1 cellular context compared by ENCODE assay signal in the genomic region with DNA sequence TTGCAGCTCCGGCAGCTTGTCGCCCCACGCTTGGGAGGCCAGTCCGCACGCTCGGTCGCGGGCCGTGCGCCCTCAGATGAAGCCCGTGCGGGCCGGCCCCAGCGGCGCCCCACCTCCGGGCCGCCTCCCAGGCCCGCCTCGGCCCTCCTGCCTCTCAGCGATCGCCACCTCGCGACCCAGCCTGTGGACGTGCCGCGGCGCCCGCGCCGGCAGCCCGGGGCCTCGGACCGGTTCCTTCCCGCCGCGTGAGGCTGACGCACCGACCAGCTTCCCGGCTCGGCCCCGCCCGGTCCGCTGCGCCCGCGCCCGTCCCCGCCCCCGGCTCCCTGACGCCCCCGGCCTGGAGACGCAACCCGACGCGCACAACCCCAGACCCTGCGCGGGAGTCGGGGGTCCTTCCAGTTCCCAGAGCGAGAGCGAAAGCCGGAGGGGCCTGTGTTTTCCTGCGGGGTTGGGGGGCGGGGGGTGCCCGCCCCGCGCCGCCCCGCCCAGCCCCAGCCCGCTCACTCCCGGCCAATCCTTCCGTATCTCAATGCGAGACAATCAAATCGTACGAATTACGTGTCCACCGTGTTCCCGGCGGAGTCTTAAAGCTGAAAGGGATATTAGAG.
TF ChIP-seq lines count a peak whose summit lies in the region.

A gene with protein sequence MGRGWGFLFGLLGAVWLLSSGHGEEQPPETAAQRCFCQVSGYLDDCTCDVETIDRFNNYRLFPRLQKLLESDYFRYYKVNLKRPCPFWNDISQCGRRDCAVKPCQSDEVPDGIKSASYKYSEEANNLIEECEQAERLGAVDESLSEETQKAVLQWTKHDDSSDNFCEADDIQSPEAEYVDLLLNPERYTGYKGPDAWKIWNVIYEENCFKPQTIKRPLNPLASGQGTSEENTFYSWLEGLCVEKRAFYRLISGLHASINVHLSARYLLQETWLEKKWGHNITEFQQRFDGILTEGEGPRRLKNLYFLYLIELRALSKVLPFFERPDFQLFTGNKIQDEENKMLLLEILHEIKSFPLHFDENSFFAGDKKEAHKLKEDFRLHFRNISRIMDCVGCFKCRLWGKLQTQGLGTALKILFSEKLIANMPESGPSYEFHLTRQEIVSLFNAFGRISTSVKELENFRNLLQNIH (minus strand): TSS at position 78 of the 611 bp plus-strand sequence. CDS start 77 bp downstream, at position 1.

TF ChIP-seq in K562, 482 proteins besides CTCF, POLR2A, EP300 and RAD21 (continued from another document and continues in another):
- TF ChIP-seq, protein P1, sequence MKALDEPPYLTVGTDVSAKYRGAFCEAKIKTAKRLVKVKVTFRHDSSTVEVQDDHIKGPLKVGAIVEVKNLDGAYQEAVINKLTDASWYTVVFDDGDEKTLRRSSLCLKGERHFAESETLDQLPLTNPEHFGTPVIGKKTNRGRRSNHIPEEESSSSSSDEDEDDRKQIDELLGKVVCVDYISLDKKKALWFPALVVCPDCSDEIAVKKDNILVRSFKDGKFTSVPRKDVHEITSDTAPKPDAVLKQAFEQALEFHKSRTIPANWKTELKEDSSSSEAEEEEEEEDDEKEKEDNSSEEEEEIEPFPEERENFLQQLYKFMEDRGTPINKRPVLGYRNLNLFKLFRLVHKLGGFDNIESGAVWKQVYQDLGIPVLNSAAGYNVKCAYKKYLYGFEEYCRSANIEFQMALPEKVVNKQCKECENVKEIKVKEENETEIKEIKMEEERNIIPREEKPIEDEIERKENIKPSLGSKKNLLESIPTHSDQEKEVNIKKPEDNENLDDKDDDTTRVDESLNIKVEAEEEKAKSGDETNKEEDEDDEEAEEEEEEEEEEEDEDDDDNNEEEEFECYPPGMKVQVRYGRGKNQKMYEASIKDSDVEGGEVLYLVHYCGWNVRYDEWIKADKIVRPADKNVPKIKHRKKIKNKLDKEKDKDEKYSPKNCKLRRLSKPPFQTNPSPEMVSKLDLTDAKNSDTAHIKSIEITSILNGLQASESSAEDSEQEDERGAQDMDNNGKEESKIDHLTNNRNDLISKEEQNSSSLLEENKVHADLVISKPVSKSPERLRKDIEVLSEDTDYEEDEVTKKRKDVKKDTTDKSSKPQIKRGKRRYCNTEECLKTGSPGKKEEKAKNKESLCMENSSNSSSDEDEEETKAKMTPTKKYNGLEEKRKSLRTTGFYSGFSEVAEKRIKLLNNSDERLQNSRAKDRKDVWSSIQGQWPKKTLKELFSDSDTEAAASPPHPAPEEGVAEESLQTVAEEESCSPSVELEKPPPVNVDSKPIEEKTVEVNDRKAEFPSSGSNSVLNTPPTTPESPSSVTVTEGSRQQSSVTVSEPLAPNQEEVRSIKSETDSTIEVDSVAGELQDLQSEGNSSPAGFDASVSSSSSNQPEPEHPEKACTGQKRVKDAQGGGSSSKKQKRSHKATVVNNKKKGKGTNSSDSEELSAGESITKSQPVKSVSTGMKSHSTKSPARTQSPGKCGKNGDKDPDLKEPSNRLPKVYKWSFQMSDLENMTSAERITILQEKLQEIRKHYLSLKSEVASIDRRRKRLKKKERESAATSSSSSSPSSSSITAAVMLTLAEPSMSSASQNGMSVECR (CRISPR knock-in tag; IDR thresholded peaks at IDR 0.05): peak; percentile 68
- TF ChIP-seq, protein P2, sequence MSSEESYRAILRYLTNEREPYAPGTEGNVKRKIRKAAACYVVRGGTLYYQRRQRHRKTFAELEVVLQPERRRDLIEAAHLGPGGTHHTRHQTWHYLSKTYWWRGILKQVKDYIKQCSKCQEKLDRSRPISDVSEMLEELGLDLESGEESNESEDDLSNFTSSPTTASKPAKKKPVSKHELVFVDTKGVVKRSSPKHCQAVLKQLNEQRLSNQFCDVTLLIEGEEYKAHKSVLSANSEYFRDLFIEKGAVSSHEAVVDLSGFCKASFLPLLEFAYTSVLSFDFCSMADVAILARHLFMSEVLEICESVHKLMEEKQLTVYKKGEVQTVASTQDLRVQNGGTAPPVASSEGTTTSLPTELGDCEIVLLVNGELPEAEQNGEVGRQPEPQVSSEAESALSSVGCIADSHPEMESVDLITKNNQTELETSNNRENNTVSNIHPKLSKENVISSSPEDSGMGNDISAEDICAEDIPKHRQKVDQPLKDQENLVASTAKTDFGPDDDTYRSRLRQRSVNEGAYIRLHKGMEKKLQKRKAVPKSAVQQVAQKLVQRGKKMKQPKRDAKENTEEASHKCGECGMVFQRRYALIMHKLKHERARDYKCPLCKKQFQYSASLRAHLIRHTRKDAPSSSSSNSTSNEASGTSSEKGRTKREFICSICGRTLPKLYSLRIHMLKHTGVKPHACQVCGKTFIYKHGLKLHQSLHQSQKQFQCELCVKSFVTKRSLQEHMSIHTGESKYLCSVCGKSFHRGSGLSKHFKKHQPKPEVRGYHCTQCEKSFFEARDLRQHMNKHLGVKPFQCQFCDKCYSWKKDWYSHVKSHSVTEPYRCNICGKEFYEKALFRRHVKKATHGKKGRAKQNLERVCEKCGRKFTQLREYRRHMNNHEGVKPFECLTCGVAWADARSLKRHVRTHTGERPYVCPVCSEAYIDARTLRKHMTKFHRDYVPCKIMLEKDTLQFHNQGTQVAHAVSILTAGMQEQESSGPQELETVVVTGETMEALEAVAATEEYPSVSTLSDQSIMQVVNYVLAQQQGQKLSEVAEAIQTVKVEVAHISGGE (CRISPR knock-in tag; IDR thresholded peaks at IDR 0.05): peak in 1 of 3 experiments; percentile 47; a peak in 1 of 6 replicates
- TF ChIP-seq HMGN3 (IDR thresholded peaks at IDR 0.05; ENCODE audit: borderline replicate concordance, extremely low read depth, insufficient read length, low read depth, low read length) (peak; percentile 35), JUN (IDR thresholded peaks at IDR 0.05; ENCODE audit: borderline replicate concordance, low read depth, low read length) (no peak), JUN (CRISPR knock-in tag; IDR thresholded peaks at IDR 0.05; ENCODE audit: borderline replicate concordance) (0 out of 2 replicates have a peak, but pooled peaks have one; percentile 25), CCNT2 (IDR thresholded peaks at IDR 0.05; ENCODE audit: borderline replicate concordance, extremely low read depth, insufficient read length, low read depth, low read length) (peak; percentile 60), CXXC5 (CRISPR knock-in tag; IDR thresholded peaks at IDR 0.05) (peak; percentile 59), GABPB2 (CRISPR knock-in tag; conservative IDR thresholded peaks at IDR 0.05) (no peak), MYC (IDR thresholded peaks at IDR 0.05; ENCODE audit: low read depth, low read length) (peak; percentile 48; the same call in 1 of the 2 replicates), MYC (CRISPR knock-in tag; IDR thresholded peaks at IDR 0.05; ENCODE audit: borderline replicate concordance, low read depth) (no peak), ZBTB7A (IDR thresholded peaks at IDR 0.05; ENCODE audit: borderline replicate concordance, control insufficient read depth, low read depth, low read length) (peak; percentile 88), CREM (IDR thresholded peaks at IDR 0.05; ENCODE audit: low read depth) (peak; percentile 4; the same call in 1 of the 2 replicates), RB1 (IDR thresholded peaks at IDR 0.05; ENCODE audit: low read depth) (peak; percentile 72; the same call in 1 of the 2 replicates), RBFOX2 (IDR thresholded peaks at IDR 0.05; ENCODE audit: low read depth, low read length) (peak; percentile 76), ZSCAN32 (CRISPR knock-in tag; IDR thresholded peaks at IDR 0.05) (no peak), ZNF212 (CRISPR knock-in tag; IDR thresholded peaks at IDR 0.05) (no peak), PHF8 (IDR thresholded peaks at IDR 0.05; ENCODE audit: borderline replicate concordance, low read length) (peak; percentile 67; the same call in 1 of the 2 replicates), ZNF146 (CRISPR knock-in tag; IDR thresholded peaks at IDR 0.05; ENCODE audit: unreplicated experiment) (no peak), YY1 (IDR thresholded peaks at IDR 0.05; ENCODE audit: borderline replicate concordance in 1 of 3, control insufficient read depth in 1 of 3, extremely low read depth in 1 of 3, insufficient read depth in 3 of 3, insufficient read length in 1 of 3, insufficient replicate concordance in 2 of 3, low read depth in 1 of 3, low read length in 2 of 3) (peak in 1 of 3 experiments; percentile 57), BHLHE40 (IDR thresholded peaks at IDR 0.05; ENCODE audit: low read length) (peak; percentile 56; the same call in 1 of the 2 replicates), ZNF699 (CRISPR knock-in tag; IDR thresholded peaks at IDR 0.05; ENCODE audit: insufficient replicate concordance) (no peak), ZFX (CRISPR knock-in tag; IDR thresholded peaks at IDR 0.05) (peak; percentile 52; the same call in 1 of the 2 replicates), NFIC (IDR thresholded peaks at IDR 0.05) (no peak), RBBP5 (IDR thresholded peaks at IDR 0.05; ENCODE audit: borderline replicate concordance, insufficient read depth, low read length, poor library complexity, severe bottlenecking) (peak; percentile 39)
- TF ChIP-seq, protein P3, sequence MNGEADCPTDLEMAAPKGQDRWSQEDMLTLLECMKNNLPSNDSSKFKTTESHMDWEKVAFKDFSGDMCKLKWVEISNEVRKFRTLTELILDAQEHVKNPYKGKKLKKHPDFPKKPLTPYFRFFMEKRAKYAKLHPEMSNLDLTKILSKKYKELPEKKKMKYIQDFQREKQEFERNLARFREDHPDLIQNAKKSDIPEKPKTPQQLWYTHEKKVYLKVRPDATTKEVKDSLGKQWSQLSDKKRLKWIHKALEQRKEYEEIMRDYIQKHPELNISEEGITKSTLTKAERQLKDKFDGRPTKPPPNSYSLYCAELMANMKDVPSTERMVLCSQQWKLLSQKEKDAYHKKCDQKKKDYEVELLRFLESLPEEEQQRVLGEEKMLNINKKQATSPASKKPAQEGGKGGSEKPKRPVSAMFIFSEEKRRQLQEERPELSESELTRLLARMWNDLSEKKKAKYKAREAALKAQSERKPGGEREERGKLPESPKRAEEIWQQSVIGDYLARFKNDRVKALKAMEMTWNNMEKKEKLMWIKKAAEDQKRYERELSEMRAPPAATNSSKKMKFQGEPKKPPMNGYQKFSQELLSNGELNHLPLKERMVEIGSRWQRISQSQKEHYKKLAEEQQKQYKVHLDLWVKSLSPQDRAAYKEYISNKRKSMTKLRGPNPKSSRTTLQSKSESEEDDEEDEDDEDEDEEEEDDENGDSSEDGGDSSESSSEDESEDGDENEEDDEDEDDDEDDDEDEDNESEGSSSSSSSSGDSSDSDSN (IDR thresholded peaks at IDR 0.05; ENCODE audit: borderline replicate concordance in 1 of 2, low read depth in 2 of 2, low read length in 2 of 2): peak; percentile 90 to 94
- TF ChIP-seq, protein P4, sequence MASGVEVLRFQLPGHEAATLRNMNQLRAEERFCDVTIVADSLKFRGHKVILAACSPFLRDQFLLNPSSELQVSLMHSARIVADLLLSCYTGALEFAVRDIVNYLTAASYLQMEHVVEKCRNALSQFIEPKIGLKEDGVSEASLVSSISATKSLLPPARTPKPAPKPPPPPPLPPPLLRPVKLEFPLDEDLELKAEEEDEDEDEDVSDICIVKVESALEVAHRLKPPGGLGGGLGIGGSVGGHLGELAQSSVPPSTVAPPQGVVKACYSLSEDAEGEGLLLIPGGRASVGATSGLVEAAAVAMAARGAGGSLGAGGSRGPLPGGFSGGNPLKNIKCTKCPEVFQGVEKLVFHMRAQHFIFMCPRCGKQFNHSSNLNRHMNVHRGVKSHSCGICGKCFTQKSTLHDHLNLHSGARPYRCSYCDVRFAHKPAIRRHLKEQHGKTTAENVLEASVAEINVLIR (CRISPR knock-in tag; IDR thresholded peaks at IDR 0.05): no peak
- TF ChIP-seq, protein P5, sequence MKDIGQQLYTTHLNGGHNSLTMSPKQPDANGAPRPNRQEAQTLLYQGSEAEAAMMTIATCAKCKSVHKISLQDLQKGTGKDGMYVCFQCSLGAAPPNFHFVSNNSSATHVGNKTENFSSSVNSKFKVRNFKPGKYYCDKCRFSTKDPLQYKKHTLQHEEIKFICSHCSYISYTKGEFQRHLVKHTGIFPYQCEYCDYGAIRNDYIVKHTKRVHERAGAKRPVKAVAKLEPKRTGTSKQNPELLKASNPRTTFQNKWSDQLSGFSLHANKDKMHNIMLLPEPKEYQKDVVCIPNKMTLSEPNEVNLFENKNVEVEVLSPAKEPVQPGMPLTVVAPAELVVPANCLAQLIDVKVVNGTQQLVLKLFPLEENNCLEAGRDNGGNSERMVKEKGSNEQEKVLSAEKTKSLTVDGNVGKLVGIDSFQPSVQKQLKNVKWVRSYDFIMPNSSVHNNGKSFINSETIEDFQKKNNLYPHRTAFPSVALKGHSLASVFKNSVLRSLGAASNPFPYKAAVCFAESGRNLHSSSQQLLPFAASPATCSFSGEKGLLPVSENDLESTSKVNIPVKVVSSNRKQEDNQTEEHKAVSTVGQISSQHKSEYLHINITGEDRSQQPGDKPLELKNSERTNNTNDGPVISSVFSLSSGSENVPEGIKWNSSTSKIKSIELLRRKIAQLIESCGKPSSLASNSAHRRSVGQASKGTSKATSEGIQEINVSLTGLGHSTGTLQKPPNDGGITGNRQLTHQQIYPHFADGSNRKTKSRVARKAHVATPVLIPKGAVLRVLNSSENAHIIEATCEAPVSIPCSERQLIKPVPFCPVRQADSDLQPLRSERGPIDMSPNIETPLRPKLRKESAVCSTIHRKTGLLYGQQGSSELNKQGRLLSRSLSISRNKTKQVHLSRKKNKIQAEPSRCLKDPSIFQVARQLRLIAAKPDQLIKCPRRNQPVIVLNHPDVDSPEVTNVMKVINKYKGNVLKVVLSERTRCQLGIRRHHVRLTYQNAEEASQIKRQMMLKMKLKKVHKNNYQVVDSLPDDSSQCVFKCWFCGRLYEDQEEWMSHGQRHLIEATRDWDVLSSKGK (CRISPR knock-in tag; IDR thresholded peaks at IDR 0.05): no peak
- TF ChIP-seq, protein P6, sequence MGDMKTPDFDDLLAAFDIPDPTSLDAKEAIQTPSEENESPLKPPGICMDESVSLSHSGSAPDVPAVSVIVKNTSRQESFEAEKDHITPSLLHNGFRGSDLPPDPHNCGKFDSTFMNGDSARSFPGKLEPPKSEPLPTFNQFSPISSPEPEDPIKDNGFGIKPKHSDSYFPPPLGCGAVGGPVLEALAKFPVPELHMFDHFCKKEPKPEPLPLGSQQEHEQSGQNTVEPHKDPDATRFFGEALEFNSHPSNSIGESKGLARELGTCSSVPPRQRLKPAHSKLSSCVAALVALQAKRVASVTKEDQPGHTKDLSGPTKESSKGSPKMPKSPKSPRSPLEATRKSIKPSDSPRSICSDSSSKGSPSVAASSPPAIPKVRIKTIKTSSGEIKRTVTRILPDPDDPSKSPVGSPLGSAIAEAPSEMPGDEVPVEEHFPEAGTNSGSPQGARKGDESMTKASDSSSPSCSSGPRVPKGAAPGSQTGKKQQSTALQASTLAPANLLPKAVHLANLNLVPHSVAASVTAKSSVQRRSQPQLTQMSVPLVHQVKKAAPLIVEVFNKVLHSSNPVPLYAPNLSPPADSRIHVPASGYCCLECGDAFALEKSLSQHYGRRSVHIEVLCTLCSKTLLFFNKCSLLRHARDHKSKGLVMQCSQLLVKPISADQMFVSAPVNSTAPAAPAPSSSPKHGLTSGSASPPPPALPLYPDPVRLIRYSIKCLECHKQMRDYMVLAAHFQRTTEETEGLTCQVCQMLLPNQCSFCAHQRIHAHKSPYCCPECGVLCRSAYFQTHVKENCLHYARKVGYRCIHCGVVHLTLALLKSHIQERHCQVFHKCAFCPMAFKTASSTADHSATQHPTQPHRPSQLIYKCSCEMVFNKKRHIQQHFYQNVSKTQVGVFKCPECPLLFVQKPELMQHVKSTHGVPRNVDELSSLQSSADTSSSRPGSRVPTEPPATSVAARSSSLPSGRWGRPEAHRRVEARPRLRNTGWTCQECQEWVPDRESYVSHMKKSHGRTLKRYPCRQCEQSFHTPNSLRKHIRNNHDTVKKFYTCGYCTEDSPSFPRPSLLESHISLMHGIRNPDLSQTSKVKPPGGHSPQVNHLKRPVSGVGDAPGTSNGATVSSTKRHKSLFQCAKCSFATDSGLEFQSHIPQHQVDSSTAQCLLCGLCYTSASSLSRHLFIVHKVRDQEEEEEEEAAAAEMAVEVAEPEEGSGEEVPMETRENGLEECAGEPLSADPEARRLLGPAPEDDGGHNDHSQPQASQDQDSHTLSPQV (IDR thresholded peaks at IDR 0.05): peak; percentile 28; the same call in 1 of the 2 replicates
